In genomic region chr2:230129343-230129742, GRCh38 we compare ENCODE assay signal across 13 cellular contexts.
A peak's percentile ranks its signal among the peaks of the same experiment; 100 is the strongest.
DNase-seq lines count a peak whose midpoint lies in the region; ATAC-seq and TF ChIP-seq lines count a peak whose summit lies in the region.
"Had no signal": no experiment of that assay in that cellular context is flagged by ENCODE, and none has a peak within 500 bp of the region (broad histone marks: within the 10 kb centered on the region; RNA-seq: fewer than 3 reads in every experiment).

No MANE protein-coding gene starts in this region.

- H3K4me3 ChIP-seq in adipocyte (ENCODE audit: low read length), result peak overlapping the region; percentile 63
- no peak overlapping the region for H3K4me3 ChIP-seq in left lung
- no peak overlapping the region for H3K4me3 ChIP-seq in stomach smooth muscle (ENCODE audit: low read length in 2 of 2)

- H3K27ac ChIP-seq in left lung, result peak overlapping the region; percentile 63 to 80
- peak overlapping the region; percentile 7 for H3K27ac ChIP-seq in stomach smooth muscle (ENCODE audit: low read length)

- DNase-seq in NCI-H748 (lab: John Stamatoyannopoulos, UW; ENCODE audit: unreplicated experiment) (peak; percentile 31), NCI-H748 treated with DMSO at 0.1 percent for 48 hours (lab: John Stamatoyannopoulos, UW) (no peak), adipocyte (ENCODE audit: low read depth) (no peak), left lung (no peak), left lobe of liver (ENCODE audit: low spot score) (no peak), NCI-H345 (lab: John Stamatoyannopoulos, UW) (no peak), LoVo (ENCODE audit: low spot score) (no peak)
- DNase-seq: CD4-positive, CD25-positive, alpha-beta regulatory T cell; foreskin melanocyte; GDM1; NCI-H2171; stimulated activated CD4-positive, alpha-beta T cell treated with anti-CD3 and anti-CD28 coated beads, Interleukin-4, amount 100 ng/mL, for 4 hours had no signal

- H3K36me3 ChIP-seq in adipocyte (ENCODE audit: control insufficient read depth, insufficient read depth, low read length, severe bottlenecking), result no peaks in the 10 kb centered on the region
- no peaks in the 10 kb centered on the region for H3K36me3 ChIP-seq in left lung
- no peaks in the 10 kb centered on the region for H3K36me3 ChIP-seq in stomach smooth muscle (ENCODE audit: control insufficient read depth in 2 of 2, insufficient read depth in 2 of 2, low read length in 2 of 2)

- H3K9ac ChIP-seq in adipocyte (ENCODE audit: low read length) (peak overlapping the region; percentile 59), stomach smooth muscle (ENCODE audit: low read length in 2 of 2) (no peak overlapping the region)

- H3K9me3 ChIP-seq in adipocyte (ENCODE audit: control insufficient read depth, low read length) (peaks cover 4% of the 10 kb centered on the region), left lung (peaks cover 0 to 13% of the 10 kb centered on the region in 2 donors), stomach smooth muscle (ENCODE audit: control insufficient read depth in 2 of 2, low read length in 2 of 2) (no peaks in the 10 kb centered on the region)

- intact Hi-C loops in left lung (cut with DNase I), result no loop called here

- H3K27me3 ChIP-seq in adipocyte (replicated peaks; ENCODE audit: control insufficient read depth, insufficient read depth, low read length) (no peaks in the 10 kb centered on the region), left lung (no peaks in the 10 kb centered on the region), stomach smooth muscle (ENCODE audit: control insufficient read depth in 1 of 2, insufficient read depth in 2 of 2, low read length in 2 of 2) (no peaks in the 10 kb centered on the region)

- no peak for TF ChIP-seq CTCF in left lung (IDR thresholded peaks at IDR 0.05)

- peaks cover 29% of the 10 kb centered on the region for H3K4me1 ChIP-seq in adipocyte (ENCODE audit: control insufficient read depth, insufficient read depth, low read length)
- peaks cover 5 to 49% of the 10 kb centered on the region in 2 donors for H3K4me1 ChIP-seq in left lung
- H3K4me1 ChIP-seq in stomach smooth muscle (ENCODE audit: control insufficient read depth, insufficient read depth, low read length), result no peaks in the 10 kb centered on the region

- ATAC-seq in left lung (no peak), left lobe of liver (no peak)
